ENCODE assay signal across 1 cellular context in genomic region chr7:99562832-99563231, GRCh38.
TF ChIP-seq lines count a peak whose summit lies in the region.

No MANE protein-coding gene starts in this region.

TF ChIP-seq in HEK293, 187 proteins besides CTCF, POLR2A, EP300 and RAD21 (continued from another document):
- TF ChIP-seq ZNF521 (tag by site-specific recombination; IDR thresholded peaks at IDR 0.05) (no peak), ZNF76 (tag by site-specific recombination; IDR thresholded peaks at IDR 0.05; ENCODE audit: borderline replicate concordance, low read depth) (0 out of 2 replicates have a peak, but pooled peaks have one; percentile 42), ZNF23 (tag by site-specific recombination; IDR thresholded peaks at IDR 0.05; ENCODE audit: borderline replicate concordance) (no peak)
